1 cellular context compared by ENCODE assay signal in the genomic region with DNA sequence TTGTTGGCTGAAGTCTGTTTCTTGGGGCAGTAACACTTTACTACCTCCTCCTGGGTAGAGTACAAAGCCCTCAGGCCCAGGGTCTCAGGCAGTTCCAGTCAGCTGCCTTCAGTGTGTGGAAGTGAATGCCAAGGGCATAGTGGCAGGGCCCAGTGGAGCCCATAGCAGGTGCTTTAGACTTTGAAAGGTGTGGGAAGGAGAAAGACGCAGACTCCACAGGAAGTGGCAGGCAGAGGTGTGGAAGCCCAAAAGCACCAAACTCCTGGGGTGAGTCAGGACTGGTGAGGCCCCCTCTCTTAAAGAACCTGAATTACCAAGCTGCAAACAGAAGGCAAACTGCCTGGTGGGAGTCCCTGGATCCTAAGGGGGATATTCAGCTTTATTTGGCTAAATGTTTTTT.
TF ChIP-seq lines count a peak whose summit lies in the region.

No MANE protein-coding gene starts in this region.

TF ChIP-seq in H1, 55 proteins besides CTCF, POLR2A, EP300 and RAD21 (continued from another document):
- no peak for TF ChIP-seq EZH2 (IDR thresholded peaks at IDR 0.05; ENCODE audit: low read depth, low read length, severe bottlenecking)
- TF ChIP-seq RBBP5 (IDR thresholded peaks at IDR 0.05; ENCODE audit: borderline replicate concordance, low read depth, low read length): no peak
- TF ChIP-seq SP4 (IDR thresholded peaks at IDR 0.05; ENCODE audit: low read length): no peak
- TF ChIP-seq, protein P1, sequence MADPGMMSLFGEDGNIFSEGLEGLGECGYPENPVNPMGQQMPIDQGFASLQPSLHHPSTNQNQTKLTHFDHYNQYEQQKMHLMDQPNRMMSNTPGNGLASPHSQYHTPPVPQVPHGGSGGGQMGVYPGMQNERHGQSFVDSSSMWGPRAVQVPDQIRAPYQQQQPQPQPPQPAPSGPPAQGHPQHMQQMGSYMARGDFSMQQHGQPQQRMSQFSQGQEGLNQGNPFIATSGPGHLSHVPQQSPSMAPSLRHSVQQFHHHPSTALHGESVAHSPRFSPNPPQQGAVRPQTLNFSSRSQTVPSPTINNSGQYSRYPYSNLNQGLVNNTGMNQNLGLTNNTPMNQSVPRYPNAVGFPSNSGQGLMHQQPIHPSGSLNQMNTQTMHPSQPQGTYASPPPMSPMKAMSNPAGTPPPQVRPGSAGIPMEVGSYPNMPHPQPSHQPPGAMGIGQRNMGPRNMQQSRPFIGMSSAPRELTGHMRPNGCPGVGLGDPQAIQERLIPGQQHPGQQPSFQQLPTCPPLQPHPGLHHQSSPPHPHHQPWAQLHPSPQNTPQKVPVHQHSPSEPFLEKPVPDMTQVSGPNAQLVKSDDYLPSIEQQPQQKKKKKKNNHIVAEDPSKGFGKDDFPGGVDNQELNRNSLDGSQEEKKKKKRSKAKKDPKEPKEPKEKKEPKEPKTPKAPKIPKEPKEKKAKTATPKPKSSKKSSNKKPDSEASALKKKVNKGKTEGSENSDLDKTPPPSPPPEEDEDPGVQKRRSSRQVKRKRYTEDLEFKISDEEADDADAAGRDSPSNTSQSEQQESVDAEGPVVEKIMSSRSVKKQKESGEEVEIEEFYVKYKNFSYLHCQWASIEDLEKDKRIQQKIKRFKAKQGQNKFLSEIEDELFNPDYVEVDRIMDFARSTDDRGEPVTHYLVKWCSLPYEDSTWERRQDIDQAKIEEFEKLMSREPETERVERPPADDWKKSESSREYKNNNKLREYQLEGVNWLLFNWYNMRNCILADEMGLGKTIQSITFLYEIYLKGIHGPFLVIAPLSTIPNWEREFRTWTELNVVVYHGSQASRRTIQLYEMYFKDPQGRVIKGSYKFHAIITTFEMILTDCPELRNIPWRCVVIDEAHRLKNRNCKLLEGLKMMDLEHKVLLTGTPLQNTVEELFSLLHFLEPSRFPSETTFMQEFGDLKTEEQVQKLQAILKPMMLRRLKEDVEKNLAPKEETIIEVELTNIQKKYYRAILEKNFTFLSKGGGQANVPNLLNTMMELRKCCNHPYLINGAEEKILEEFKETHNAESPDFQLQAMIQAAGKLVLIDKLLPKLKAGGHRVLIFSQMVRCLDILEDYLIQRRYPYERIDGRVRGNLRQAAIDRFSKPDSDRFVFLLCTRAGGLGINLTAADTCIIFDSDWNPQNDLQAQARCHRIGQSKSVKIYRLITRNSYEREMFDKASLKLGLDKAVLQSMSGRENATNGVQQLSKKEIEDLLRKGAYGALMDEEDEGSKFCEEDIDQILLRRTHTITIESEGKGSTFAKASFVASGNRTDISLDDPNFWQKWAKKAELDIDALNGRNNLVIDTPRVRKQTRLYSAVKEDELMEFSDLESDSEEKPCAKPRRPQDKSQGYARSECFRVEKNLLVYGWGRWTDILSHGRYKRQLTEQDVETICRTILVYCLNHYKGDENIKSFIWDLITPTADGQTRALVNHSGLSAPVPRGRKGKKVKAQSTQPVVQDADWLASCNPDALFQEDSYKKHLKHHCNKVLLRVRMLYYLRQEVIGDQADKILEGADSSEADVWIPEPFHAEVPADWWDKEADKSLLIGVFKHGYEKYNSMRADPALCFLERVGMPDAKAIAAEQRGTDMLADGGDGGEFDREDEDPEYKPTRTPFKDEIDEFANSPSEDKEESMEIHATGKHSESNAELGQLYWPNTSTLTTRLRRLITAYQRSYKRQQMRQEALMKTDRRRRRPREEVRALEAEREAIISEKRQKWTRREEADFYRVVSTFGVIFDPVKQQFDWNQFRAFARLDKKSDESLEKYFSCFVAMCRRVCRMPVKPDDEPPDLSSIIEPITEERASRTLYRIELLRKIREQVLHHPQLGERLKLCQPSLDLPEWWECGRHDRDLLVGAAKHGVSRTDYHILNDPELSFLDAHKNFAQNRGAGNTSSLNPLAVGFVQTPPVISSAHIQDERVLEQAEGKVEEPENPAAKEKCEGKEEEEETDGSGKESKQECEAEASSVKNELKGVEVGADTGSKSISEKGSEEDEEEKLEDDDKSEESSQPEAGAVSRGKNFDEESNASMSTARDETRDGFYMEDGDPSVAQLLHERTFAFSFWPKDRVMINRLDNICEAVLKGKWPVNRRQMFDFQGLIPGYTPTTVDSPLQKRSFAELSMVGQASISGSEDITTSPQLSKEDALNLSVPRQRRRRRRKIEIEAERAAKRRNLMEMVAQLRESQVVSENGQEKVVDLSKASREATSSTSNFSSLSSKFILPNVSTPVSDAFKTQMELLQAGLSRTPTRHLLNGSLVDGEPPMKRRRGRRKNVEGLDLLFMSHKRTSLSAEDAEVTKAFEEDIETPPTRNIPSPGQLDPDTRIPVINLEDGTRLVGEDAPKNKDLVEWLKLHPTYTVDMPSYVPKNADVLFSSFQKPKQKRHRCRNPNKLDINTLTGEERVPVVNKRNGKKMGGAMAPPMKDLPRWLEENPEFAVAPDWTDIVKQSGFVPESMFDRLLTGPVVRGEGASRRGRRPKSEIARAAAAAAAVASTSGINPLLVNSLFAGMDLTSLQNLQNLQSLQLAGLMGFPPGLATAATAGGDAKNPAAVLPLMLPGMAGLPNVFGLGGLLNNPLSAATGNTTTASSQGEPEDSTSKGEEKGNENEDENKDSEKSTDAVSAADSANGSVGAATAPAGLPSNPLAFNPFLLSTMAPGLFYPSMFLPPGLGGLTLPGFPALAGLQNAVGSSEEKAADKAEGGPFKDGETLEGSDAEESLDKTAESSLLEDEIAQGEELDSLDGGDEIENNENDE (IDR thresholded peaks at IDR 0.05; ENCODE audit: insufficient replicate concordance, low read length): no peak
- no peak for TF ChIP-seq PHF8 (conservative IDR thresholded peaks at IDR 0.05; ENCODE audit: low read depth, low read length)
- TF ChIP-seq YY1 (IDR thresholded peaks at IDR 0.05; ENCODE audit: low read depth, low read length): no peak
- no peak for TF ChIP-seq SIN3A (conservative IDR thresholded peaks at IDR 0.05 in 1 of 2, IDR thresholded peaks at IDR 0.05 in 1 of 2; ENCODE audit: low read depth in 1 of 2, low read length in 2 of 2)
- no peak for TF ChIP-seq SAP30 (IDR thresholded peaks at IDR 0.05; ENCODE audit: insufficient read depth, insufficient replicate concordance, low read length)
- no peak for TF ChIP-seq CHD1 (IDR thresholded peaks at IDR 0.05; ENCODE audit: low read depth, low read length)
- TF ChIP-seq MAFK (IDR thresholded peaks at IDR 0.05; ENCODE audit: low read depth, low read length): no peak
- no peak for TF ChIP-seq SP2 (IDR thresholded peaks at IDR 0.05; ENCODE audit: low read length)
